In genomic region chr1:9126511-9126910, GRCh38 we compare ENCODE assay signal across 23 cellular contexts. TPM values are rescaled to one million over a fixed set of nuclear protein-coding genes. Genes with fewer than 3 reads are reported as not detected.
DNase-seq lines count a peak whose midpoint lies in the region; ATAC-seq and TF ChIP-seq lines count a peak whose summit lies in the region.
"Had no signal": no experiment of that assay in that cellular context is flagged by ENCODE, and none has a peak within 500 bp of the region (broad histone marks: within the 10 kb centered on the region; RNA-seq: fewer than 3 reads in every experiment).

No MANE protein-coding gene starts in this region.

- peaks cover 50% of the 10 kb centered on the region for H3K79me2 ChIP-seq in PC-3 (ENCODE audit: low read length)

- H3K9me3 Mint-ChIP-seq in immature natural killer cell (no peaks in the 10 kb centered on the region), type B pancreatic cell (peaks cover 6% of the 10 kb centered on the region)
- H3K9me3 Mint-ChIP-seq: activated naive CD8-positive, alpha-beta T cell treated with anti-CD3 and anti-CD28 coated beads, Interleukin-2, amount 50 U/mL, for 24 hours had no signal

- H3K9ac ChIP-seq in PC-3 (ENCODE audit: low read length), result no peak overlapping the region
- H3K9ac ChIP-seq: GM23248 had no signal

- H2AFZ ChIP-seq in PC-3 (ENCODE audit: low read length), result no peak overlapping the region
- H2AFZ ChIP-seq: GM23248 had no signal

- CTCF ChIA-PET in PC-3 (lab: Charles Lee), result no interaction called here

- no peaks in the 10 kb centered on the region for H3K9me2 ChIP-seq in PC-3 (replicated peaks; ENCODE audit: low read length)

- H3K27ac ChIP-seq in cardiac muscle cell, result peak overlapping the region; percentile 86
- no peak overlapping the region for H3K27ac ChIP-seq in PC-3 (ENCODE audit: low read length)
- H3K27ac ChIP-seq in coronary artery, result no peak overlapping the region
- H3K27ac ChIP-seq: GM23248, SJSA1, testis had no signal

- H3F3A ChIP-seq in PC-3 (ENCODE audit: low read length, unreplicated experiment), result no peaks in the 10 kb centered on the region

- ATAC-seq in left ventricle myocardium superior, result no peak
- no peak for ATAC-seq in PC-3
- ATAC-seq in HG03565 (IDR thresholded peaks at IDR 0.05; ENCODE audit: unreplicated experiment), result no peak
- ATAC-seq: activated CD4-positive, CD25-positive, alpha-beta regulatory T cell treated with anti-CD3 and anti-CD28 coated beads, Interleukin-2, amount 50 U/mL, for 24 hours; activated naive CD8-positive, alpha-beta T cell treated with anti-CD3 and anti-CD28 coated beads, Interleukin-2, amount 50 U/mL, for 24 hours had no signal

- H3K4me1 Mint-ChIP-seq in immature natural killer cell (peaks cover 20% of the 10 kb centered on the region in 2 donors), type B pancreatic cell (ENCODE audit: unreplicated experiment) (peaks cover 15% of the 10 kb centered on the region)

- H3K36me3 Mint-ChIP-seq in immature natural killer cell, result no peaks in the 10 kb centered on the region
- no peaks in the 10 kb centered on the region for H3K36me3 Mint-ChIP-seq in type B pancreatic cell

- H3K9me3 ChIP-seq in cardiac muscle cell (ENCODE audit: low read depth) (no peaks in the 10 kb centered on the region), PC-3 (ENCODE audit: low read length) (no peaks in the 10 kb centered on the region)
- H3K9me3 ChIP-seq: prostate gland, SJSA1, testis had no signal

- peaks cover 29% of the 10 kb centered on the region for H3K4me1 ChIP-seq in cardiac muscle cell (ENCODE audit: low read depth)
- H3K4me1 ChIP-seq in PC-3 (ENCODE audit: insufficient read depth, low read length), result peaks cover 13% of the 10 kb centered on the region

- H3K4me3 ChIP-seq in cardiac muscle cell (no peak overlapping the region), PC-3 (ENCODE audit: low read length) (peak overlapping the region; percentile 94; the same call in 1 of the 2 replicates), coronary artery (no peak overlapping the region)
- H3K4me3 ChIP-seq: GM23248, SJSA1, testis had no signal

- H3K4me3 Mint-ChIP-seq in immature natural killer cell (peak overlapping the region in 3 of 5 donors; percentile 27 to 51 (median 49)), type B pancreatic cell (peak overlapping the region; percentile 91)
- H3K4me3 Mint-ChIP-seq: activated naive CD8-positive, alpha-beta T cell treated with anti-CD3 and anti-CD28 coated beads, Interleukin-2, amount 50 U/mL, for 24 hours had no signal

- H3K4me2 ChIP-seq in PC-3 (ENCODE audit: low read length), result peak overlapping the region; percentile 89

- no peaks in the 10 kb centered on the region for H3K36me3 ChIP-seq in cardiac muscle cell
- no peaks in the 10 kb centered on the region for H3K36me3 ChIP-seq in PC-3 (ENCODE audit: low read depth, low read length)
- H3K36me3 ChIP-seq: prostate gland had no signal

- no peak for DNase-seq in cardiac muscle cell (ENCODE audit: low read depth in 1 of 2, low spot score in 1 of 2)
- no peak for DNase-seq in left ventricle myocardium superior
- peak; percentile 74 for DNase-seq in PC-3
- no peak for DNase-seq in immature natural killer cell
- DNase-seq in type B pancreatic cell (ENCODE audit: extremely low spot score, unreplicated experiment), result no peak
- DNase-seq in coronary artery (ENCODE audit: low spot score), result no peak
- no peak for DNase-seq in NCI-H1436 (lab: John Stamatoyannopoulos, UW)
- DNase-seq: activated naive CD8-positive, alpha-beta T cell treated with anti-CD3 and anti-CD28 coated beads, Interleukin-2, amount 50 U/mL, for 24 hours; GM23248; head of caudate nucleus; NCI-H187; stimulated activated CD4-positive, alpha-beta T cell treated with anti-CD3 and anti-CD28 coated beads, Interleukin-12 subunit alpha, Interleukin-12 subunit beta, amount 100 ng/mL, for 4 hours; testis had no signal

- POLR2A ChIA-PET in PC-3 (lab: Charles Lee; ENCODE audit: unreplicated experiment), result no interaction called here

- H3K27me3 ChIP-seq in cardiac muscle cell, result no peaks in the 10 kb centered on the region
- H3K27me3 ChIP-seq in PC-3 (ENCODE audit: low read length), result no peaks in the 10 kb centered on the region
- H3K27me3 ChIP-seq: SJSA1, testis had no signal

- H3K27ac Mint-ChIP-seq in immature natural killer cell, result no peak overlapping the region
- peak overlapping the region; percentile 96 for H3K27ac Mint-ChIP-seq in type B pancreatic cell
- H3K27ac Mint-ChIP-seq: activated naive CD8-positive, alpha-beta T cell treated with anti-CD3 and anti-CD28 coated beads, Interleukin-2, amount 50 U/mL, for 24 hours; CD14-positive monocyte had no signal

- H4K20me1 ChIP-seq in PC-3 (ENCODE audit: low read length), result peaks cover 21% of the 10 kb centered on the region

- intact Hi-C loops in left ventricle myocardium superior (cut with micrococcal nuclease), result no loop called here
- intact Hi-C loops in PC-3 (cut with micrococcal nuclease), result loop anchor here (2.0 to 10.0 kb wide), 2 partner anchors 14 to 348 kb away; no protein-coding TSS in a partner anchor

- H3K27me3 Mint-ChIP-seq in immature natural killer cell (ENCODE audit: low read depth in 3 of 3) (peaks cover 0 to 12% (median 2%) of the 10 kb centered on the region in 3 donors), type B pancreatic cell (peaks cover 7% of the 10 kb centered on the region)

- no TSS peak for BruUV-seq in PC-3 (replicated peaks; lab: Mats Ljungman, UMichigan)

- no peak for TF ChIP-seq CTCF in cardiac muscle cell (IDR thresholded peaks at IDR 0.05; ENCODE audit: low read depth, low read length)
- TF ChIP-seq CTCF in PC-3 (conservative IDR thresholded peaks at IDR 0.05; ENCODE audit: low read depth, low read length), result no peak
- TF ChIP-seq CTCF in type B pancreatic cell (conservative IDR thresholded peaks at IDR 0.05), result no peak
- TF ChIP-seq CTCF in coronary artery (IDR thresholded peaks at IDR 0.05), result no peak

RNA-seq across cellular contexts. Expression of gene GPR157, which starts 2.4 kb away (rescaled TPM):
- 13.6 and 17.4 TPM in 2 replicates for total RNA-seq in cardiac muscle cell
- polyA plus RNA-seq in cardiac muscle cell, result 10.2 and 20.1 TPM in 2 replicates
- total RNA-seq in left ventricle myocardium superior, result 42.2 TPM
- 7.3 and 7.9 TPM in 2 replicates for total RNA-seq in PC-3 (2014; rRNA removed)
- under 1 TPM in 2 of 3 donors, not detected in 1; 0.36 to 0.41 TPM for polyA plus RNA-seq in immature natural killer cell
- total RNA-seq in type B pancreatic cell (ENCODE audit: low replicate concordance), result 7.7 and 26.6 TPM in 2 replicates
- polyA plus RNA-seq: neural cell had no signal

RNA-seq across cellular contexts. Expression of gene SLC2A5, which starts 57.1 kb away (rescaled TPM):
- 0.04 TPM in 1 of 2 replicates, not detected in the other for total RNA-seq in cardiac muscle cell
- 0.11 TPM in 1 of 2 replicates, not detected in the other for polyA plus RNA-seq in cardiac muscle cell
- 3.2 TPM for total RNA-seq in left ventricle myocardium superior
- not detected in 2 replicates for total RNA-seq in PC-3 (2014; rRNA removed)
- under 1 TPM in 1 of 3 donors, not detected in 2; 0.07 TPM for polyA plus RNA-seq in immature natural killer cell
- 2.7 and 10.7 TPM in 2 replicates for total RNA-seq in type B pancreatic cell (ENCODE audit: low replicate concordance)
- total RNA-seq: A673; activated CD8-positive, alpha-beta memory T cell treated with anti-CD3 and anti-CD28 coated beads for 36 hours; kidney epithelial cell; NCI-H460; SJSA1 had no signal
- polyA plus RNA-seq: neural cell had no signal
